In the genomic region with DNA sequence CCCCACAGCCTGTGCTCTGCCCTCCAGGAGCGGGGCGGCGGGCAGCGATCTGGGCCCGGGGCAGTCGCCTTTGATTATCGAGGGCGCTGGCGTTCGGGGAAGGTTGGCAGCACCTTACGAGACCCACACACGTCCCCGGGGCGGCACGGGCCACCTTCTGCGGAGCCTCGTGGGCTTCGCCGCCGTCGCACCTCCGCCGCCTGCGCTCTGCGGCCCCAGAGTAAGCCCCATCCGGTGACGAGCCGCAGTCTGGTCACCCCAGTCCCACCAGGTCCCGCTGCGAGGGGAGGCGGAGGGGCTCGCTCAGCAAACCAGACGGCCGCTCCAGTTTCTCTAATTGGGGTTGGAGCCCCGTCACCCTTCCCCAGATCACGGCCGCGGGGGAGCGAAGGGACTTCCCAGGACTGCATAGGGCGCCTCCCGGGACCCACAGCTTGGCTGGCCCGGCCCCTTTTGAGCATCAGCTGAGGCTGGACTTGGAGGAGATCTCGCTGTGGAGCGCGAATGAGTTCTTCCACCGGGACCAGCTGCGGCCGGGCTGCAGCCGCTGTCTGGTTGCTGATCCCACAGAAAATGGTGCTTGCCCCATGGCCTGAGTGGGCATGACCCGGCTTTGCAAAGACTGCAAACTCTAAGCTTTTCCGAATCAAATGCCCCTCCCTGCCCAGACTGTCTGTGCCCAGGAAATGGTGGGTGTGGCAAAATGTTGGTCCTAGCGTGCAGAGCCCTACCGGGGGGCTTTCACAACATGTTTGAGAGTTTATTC, we compare ENCODE assay signal across 8 cellular contexts. TPM values are rescaled to one million over a fixed set of nuclear protein-coding genes. Genes with fewer than 3 reads are reported as not detected.
DNase-seq lines count a peak whose midpoint lies in the region; TF ChIP-seq lines count a peak whose summit lies in the region.

No MANE protein-coding gene starts in this region.

- CTCF ChIA-PET in GM10248 (lab: Yijun Ruan, JAX), result interaction anchor here (0.7 to 2.7 kb wide), 6 partner anchors 8 to 51 kb away, joined by 3 to 9 read pairs (median 6); no protein-coding TSS in a partner anchor

- H3K9me3 ChIP-seq in subcutaneous abdominal adipose tissue (ENCODE audit: control insufficient read depth in 5 of 5, low read length in 5 of 5), result no peaks in the 10 kb centered on the region

- peak; percentile 58 for TF ChIP-seq POLR2A in erythroblast (IDR thresholded peaks at IDR 0.05; ENCODE audit: low read length)

- POLR2A ChIA-PET in GM10248 (lab: Yijun Ruan, JAX), result interaction anchor here (1.0 kb wide), 1 partner anchor 26 kb away, joined by 4 read pairs; no protein-coding TSS in a partner anchor

- peaks cover 0 to 15% (median 4%) of the 10 kb centered on the region in 5 donors for H3K36me3 ChIP-seq in subcutaneous abdominal adipose tissue (ENCODE audit: control insufficient read depth in 5 of 5, insufficient read depth in 5 of 5, low read length in 5 of 5)

- H3K9ac ChIP-seq in subcutaneous abdominal adipose tissue (ENCODE audit: low read length in 5 of 5), result peak overlapping the region; percentile 86 to 97 (median 93)

- no peak for TF ChIP-seq CTCF in GM10248 (IDR thresholded peaks at IDR 0.05; ENCODE audit: control extremely low read depth, extremely low read depth, low read depth, missing control alignments)

- H3K4me1 ChIP-seq in subcutaneous abdominal adipose tissue (ENCODE audit: control insufficient read depth in 5 of 5, insufficient read depth in 5 of 5, low read length in 5 of 5), result peaks cover 12 to 89% (median 63%) of the 10 kb centered on the region in 5 donors

- DNase-seq in GM10248 (ENCODE audit: extremely low spot score) (peak; percentile 75), H4 (ENCODE audit: low spot score) (peak; percentile 35), M059J (ENCODE audit: low read depth) (peak; percentile 72), erythroblast (lab: John Stamatoyannopoulos, UW) (peak; percentile 57 to 68), myocyte (ENCODE audit: low read depth) (peak; percentile 80), SW 1271 (lab: John Stamatoyannopoulos, UW) (no peak)
- DNase-seq in activated CD8-positive, alpha-beta memory T cell treated with anti-CD3 and anti-CD28 coated beads, Interleukin-2, amount 50 U/mL, for 48 hours, result peak; percentile 76

- peak overlapping the region; percentile 83 to 96 (median 87) for H3K4me3 ChIP-seq in subcutaneous abdominal adipose tissue (ENCODE audit: low read depth in 1 of 5, low read length in 5 of 5)

- H3K27me3 ChIP-seq in subcutaneous abdominal adipose tissue (ENCODE audit: control insufficient read depth in 5 of 5, insufficient read depth in 4 of 5, low read length in 5 of 5), result no peaks in the 10 kb centered on the region

- peak overlapping the region; percentile 99 for H3K27ac ChIP-seq in subcutaneous abdominal adipose tissue (ENCODE audit: low read depth, low read length)

RNA-seq across cellular contexts. Expression of a gene that starts 0.6 kb away (rescaled TPM):
- total RNA-seq in H4 (2014; rRNA removed; shearing (Covaris generic)), result 77.5 and 79.4 TPM in 2 replicates
- 56.2 and 80.1 TPM in 2 replicates for total RNA-seq in M059J (2014; rRNA removed; shearing (Covaris generic))
- 223 and 256 TPM in 2 replicates for total RNA-seq in myocyte
- 141 TPM for polyA plus RNA-seq in myocyte (2012)

Comparison
In these comparisons a context has a peak if more than half of its experiments do, and no peak if none do; other contexts are left out.
1. DNase-seq: peak in GM10248 (single experiment), H4 (single experiment), M059J (single experiment), activated CD8-positive, alpha-beta memory T cell treated with anti-CD3 and anti-CD28 coated beads, Interleukin-2, amount 50 U/mL, for 48 hours (single experiment), erythroblast (2 of 2) and myocyte (single experiment); none in SW 1271 (0 of 2).